In the genomic region with DNA sequence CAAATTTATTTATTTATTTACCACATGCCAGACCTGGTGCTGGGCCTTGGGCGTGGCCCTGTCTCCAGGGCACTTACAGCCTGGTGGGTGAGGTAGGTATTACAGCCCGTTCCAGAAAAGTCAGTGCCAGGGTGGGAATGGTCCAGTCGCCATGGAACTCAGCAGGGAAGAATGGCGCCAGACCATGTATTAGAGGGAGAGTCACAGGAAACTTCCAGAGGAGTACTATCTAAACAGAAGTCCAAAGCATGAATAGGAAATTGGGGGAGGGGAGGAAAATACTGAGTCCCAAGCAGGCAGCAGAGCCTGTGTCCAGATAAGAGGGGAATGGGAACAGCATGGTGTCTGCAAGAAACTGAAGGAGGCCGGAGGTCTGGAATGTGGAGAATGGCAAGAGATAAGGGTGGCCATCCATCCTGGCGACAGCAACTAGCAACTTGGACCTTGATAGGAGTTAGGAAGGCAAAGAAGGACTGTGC, we compare ENCODE assay signal across 1 cellular context.
TF ChIP-seq lines count a peak whose summit lies in the region.

No MANE protein-coding gene starts in this region.

TF ChIP-seq in HEK293, 187 proteins besides CTCF, POLR2A, EP300 and RAD21 (continued from another document):
- peak; percentile 50; the same call in 1 of the 2 replicates for TF ChIP-seq KLF7 (tag by site-specific recombination; IDR thresholded peaks at IDR 0.05; ENCODE audit: borderline replicate concordance)
- TF ChIP-seq ZXDB (tag by site-specific recombination; IDR thresholded peaks at IDR 0.05) = no peak
- TF ChIP-seq MEIS1 (CRISPR knock-in tag; IDR thresholded peaks at IDR 0.05; ENCODE audit: borderline replicate concordance) = no peak
- TF ChIP-seq, protein P1, sequence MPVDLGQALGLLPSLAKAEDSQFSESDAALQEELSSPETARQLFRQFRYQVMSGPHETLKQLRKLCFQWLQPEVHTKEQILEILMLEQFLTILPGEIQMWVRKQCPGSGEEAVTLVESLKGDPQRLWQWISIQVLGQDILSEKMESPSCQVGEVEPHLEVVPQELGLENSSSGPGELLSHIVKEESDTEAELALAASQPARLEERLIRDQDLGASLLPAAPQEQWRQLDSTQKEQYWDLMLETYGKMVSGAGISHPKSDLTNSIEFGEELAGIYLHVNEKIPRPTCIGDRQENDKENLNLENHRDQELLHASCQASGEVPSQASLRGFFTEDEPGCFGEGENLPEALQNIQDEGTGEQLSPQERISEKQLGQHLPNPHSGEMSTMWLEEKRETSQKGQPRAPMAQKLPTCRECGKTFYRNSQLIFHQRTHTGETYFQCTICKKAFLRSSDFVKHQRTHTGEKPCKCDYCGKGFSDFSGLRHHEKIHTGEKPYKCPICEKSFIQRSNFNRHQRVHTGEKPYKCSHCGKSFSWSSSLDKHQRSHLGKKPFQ (tag by site-specific recombination; IDR thresholded peaks at IDR 0.05) = no peak
- TF ChIP-seq GLIS2 (tag by site-specific recombination; IDR thresholded peaks at IDR 0.05) = no peak
